In genomic region chr5:143037708-143038107, GRCh38 we compare ENCODE assay signal across 20 cellular contexts.
DNase-seq lines count a peak whose midpoint lies in the region; ATAC-seq and TF ChIP-seq lines count a peak whose summit lies in the region.
"Had no signal": no experiment of that assay in that cellular context is flagged by ENCODE, and none has a peak within 500 bp of the region (broad histone marks: within the 10 kb centered on the region; RNA-seq: fewer than 3 reads in every experiment).

No MANE protein-coding gene starts in this region.

- H3K9me3 ChIP-seq in HUES64 (ENCODE audit: insufficient read depth, low read depth, low read length) = no peaks in the 10 kb centered on the region
- H3K9me3 ChIP-seq: Peyer's patch, SJCRH30, testis had no signal

- no peaks in the 10 kb centered on the region for H3K9me2 ChIP-seq in GM23338 (ENCODE audit: insufficient read depth)

- WGBS in HUES64 = 84% methylated on average over 1 of the region's 1 CpG
- WGBS in mesendoderm (ENCODE audit: extremely low coverage, insufficient coverage, low lambda C conversion rate) = no CpG with 5 or more reads among the region's 1 CpG

- H3K9me3 Mint-ChIP-seq in GM23338 = no peaks in the 10 kb centered on the region
- H3K9me3 Mint-ChIP-seq in activated naive CD8-positive, alpha-beta T cell treated with anti-CD3 and anti-CD28 coated beads for 36 hours = no peaks in the 10 kb centered on the region
- H3K9me3 Mint-ChIP-seq: CD8-positive, alpha-beta T cell had no signal

- no peaks in the 10 kb centered on the region for H4K20me1 ChIP-seq in GM23338 (replicated peaks; ENCODE audit: insufficient read depth)

- peak overlapping the region; percentile 100 for H2BK15ac ChIP-seq in mesendoderm (replicated peaks; ENCODE audit: low read depth)

- H3K9ac ChIP-seq in HUES64 (ENCODE audit: low read depth, low read length) (peak overlapping the region; percentile 23; the same call in 1 of the 2 replicates), mesendoderm (ENCODE audit: low read length) (peak overlapping the region; percentile 12)

- no peaks in the 10 kb centered on the region for H3F3A ChIP-seq in GM23338 (replicated peaks; ENCODE audit: low read depth)

- H4K5ac ChIP-seq in mesendoderm (ENCODE audit: low read length) = peak overlapping the region; percentile 36

- H3K27me3 ChIP-seq in GM23338 (ENCODE audit: insufficient read depth) = no peaks in the 10 kb centered on the region
- H3K27me3 ChIP-seq in HUES64 (ENCODE audit: insufficient read depth, low read length) = no peaks in the 10 kb centered on the region
- H3K27me3 ChIP-seq in mesendoderm (ENCODE audit: insufficient read depth, low read length, poor library complexity) = no peaks in the 10 kb centered on the region
- H3K27me3 ChIP-seq: Peyer's patch, SJCRH30, testis had no signal

- H3K4me2 ChIP-seq in GM23338 = no peak overlapping the region
- no peak overlapping the region for H3K4me2 ChIP-seq in mesendoderm (ENCODE audit: low read length)

- DNase-seq in GM23338 (ENCODE audit: low spot score) = no peak
- DNase-seq in activated naive CD8-positive, alpha-beta T cell treated with anti-CD3 and anti-CD28 coated beads for 36 hours = no peak
- no peak for DNase-seq in mesendoderm
- no peak for DNase-seq in GM03348 (ENCODE audit: low spot score)
- DNase-seq in hippocampal formation (lab: John Stamatoyannopoulos, UW) = no peak
- DNase-seq: activated CD8-positive, alpha-beta memory T cell treated with anti-CD3 and anti-CD28 coated beads, Interleukin-2, amount 50 U/mL, for 48 hours; aorta; CD8-positive, alpha-beta T cell; central memory CD4-positive, alpha-beta T cell; DMS79; Karpas-422; NCI-H1048; NCI-H2029 treated with DMSO at 0.1 percent for 48 hours; Peyer's patch; SJCRH30; T-helper 17 cell; testis had no signal

- H4K8ac ChIP-seq in mesendoderm (ENCODE audit: low read depth, low read length) = peak overlapping the region; percentile 16

- peak overlapping the region; percentile 77 for H3K18ac ChIP-seq in mesendoderm (ENCODE audit: low read length)

- peaks cover 7% of the 10 kb centered on the region; the same call in 1 of the 2 replicates for H3K4me1 ChIP-seq in GM23338 (ENCODE audit: insufficient read depth)
- H3K4me1 ChIP-seq in HUES64 (ENCODE audit: insufficient read depth, low read length) = peaks cover 38% of the 10 kb centered on the region
- peaks cover 5% of the 10 kb centered on the region for H3K4me1 ChIP-seq in mesendoderm (ENCODE audit: control insufficient read depth, low read depth, low read length)
- H3K4me1 ChIP-seq: Peyer's patch, testis had no signal

- H3K27ac Mint-ChIP-seq in GM23338 = peak overlapping the region; percentile 95
- peak overlapping the region; percentile 88 for H3K27ac Mint-ChIP-seq in activated naive CD8-positive, alpha-beta T cell treated with anti-CD3 and anti-CD28 coated beads for 36 hours
- H3K27ac Mint-ChIP-seq: CD8-positive, alpha-beta T cell; T-helper 17 cell had no signal

- H3K79me2 ChIP-seq in GM23338 (replicated peaks; ENCODE audit: insufficient read depth) (no peaks in the 10 kb centered on the region), mesendoderm (ENCODE audit: control insufficient read depth, insufficient read depth, low read length) (no peaks in the 10 kb centered on the region)

- H2BK5ac ChIP-seq in mesendoderm (ENCODE audit: low read length) = peak overlapping the region; percentile 99

- H3K27ac ChIP-seq in GM23338 (ENCODE audit: low read depth) (no peak overlapping the region), HUES64 (ENCODE audit: low read depth, low read length) (peak overlapping the region; percentile 93), mesendoderm (ENCODE audit: low read depth, low read length) (peak overlapping the region; percentile 57)
- H3K27ac ChIP-seq: epithelial cell of prostate, Peyer's patch, SJCRH30, testis had no signal

- H3K36me3 Mint-ChIP-seq in GM23338 (ENCODE audit: low read depth) = peaks cover 4% of the 10 kb centered on the region; the same call in 2 of the 3 replicates
- H3K36me3 Mint-ChIP-seq in activated naive CD8-positive, alpha-beta T cell treated with anti-CD3 and anti-CD28 coated beads for 36 hours = peaks cover 43% of the 10 kb centered on the region

- ATAC-seq in GM23338 (no peak), HG03460 (IDR thresholded peaks at IDR 0.05; ENCODE audit: unreplicated experiment) (no peak)
- ATAC-seq: CD8-positive, alpha-beta T cell; T-helper 17 cell had no signal

- H3K36me3 ChIP-seq in GM23338 (ENCODE audit: insufficient read depth) = no peaks in the 10 kb centered on the region
- no peaks in the 10 kb centered on the region for H3K36me3 ChIP-seq in HUES64 (ENCODE audit: insufficient read depth, low read length)
- no peaks in the 10 kb centered on the region for H3K36me3 ChIP-seq in mesendoderm (ENCODE audit: control insufficient read depth, insufficient read depth, low read length)
- H3K36me3 ChIP-seq: SJCRH30 had no signal

- peaks cover 37% of the 10 kb centered on the region for H3K4me1 Mint-ChIP-seq in GM23338
- peaks cover 59% of the 10 kb centered on the region for H3K4me1 Mint-ChIP-seq in activated naive CD8-positive, alpha-beta T cell treated with anti-CD3 and anti-CD28 coated beads for 36 hours

- peak overlapping the region; percentile 99 for H2BK120ac ChIP-seq in mesendoderm (ENCODE audit: low read depth, low read length)

- no peaks in the 10 kb centered on the region for H3K79me1 ChIP-seq in mesendoderm (ENCODE audit: low read length)

- peak overlapping the region; percentile 93 for H2AK5ac ChIP-seq in mesendoderm (ENCODE audit: low read length)

- TF ChIP-seq CTCF in GM23338 (conservative IDR thresholded peaks at IDR 0.05; ENCODE audit: low read depth in 2 of 2) = no peak

- peak overlapping the region; percentile 68 for H3K23ac ChIP-seq in mesendoderm (ENCODE audit: low read length)

- peak overlapping the region; percentile 77 for H3K4ac ChIP-seq in mesendoderm (ENCODE audit: low read depth, low read length)

- peak overlapping the region; percentile 73 for H3K56ac ChIP-seq in mesendoderm (ENCODE audit: low read length)

- H3K4me3 ChIP-seq in GM23338 (no peak overlapping the region), HUES64 (ENCODE audit: low read length) (no peak overlapping the region), mesendoderm (ENCODE audit: low read length) (no peak overlapping the region)
- H3K4me3 ChIP-seq: Peyer's patch, SJCRH30, testis had no signal

- H2AFZ ChIP-seq in GM23338 = no peak overlapping the region

- no peak overlapping the region for H3K4me3 Mint-ChIP-seq in GM23338
- no peak overlapping the region for H3K4me3 Mint-ChIP-seq in activated naive CD8-positive, alpha-beta T cell treated with anti-CD3 and anti-CD28 coated beads for 36 hours
- H3K4me3 Mint-ChIP-seq: CD8-positive, alpha-beta T cell; T-helper 17 cell had no signal

- peaks cover 15% of the 10 kb centered on the region for H3K27me3 Mint-ChIP-seq in GM23338 (ENCODE audit: insufficient read depth, low read depth, poor library complexity)
- H3K27me3 Mint-ChIP-seq in activated naive CD8-positive, alpha-beta T cell treated with anti-CD3 and anti-CD28 coated beads for 36 hours = no peaks in the 10 kb centered on the region
- H3K27me3 Mint-ChIP-seq: T-helper 17 cell had no signal

TF ChIP-seq in GM23338, 12 proteins besides CTCF, POLR2A, EP300 and RAD21 (continues in another document):
- TF ChIP-seq JUNB (IDR thresholded peaks at IDR 0.05; ENCODE audit: unreplicated experiment) (no peak), NANOG (IDR thresholded peaks at IDR 0.05; ENCODE audit: borderline replicate concordance) (no peak)
